In the genomic region with DNA sequence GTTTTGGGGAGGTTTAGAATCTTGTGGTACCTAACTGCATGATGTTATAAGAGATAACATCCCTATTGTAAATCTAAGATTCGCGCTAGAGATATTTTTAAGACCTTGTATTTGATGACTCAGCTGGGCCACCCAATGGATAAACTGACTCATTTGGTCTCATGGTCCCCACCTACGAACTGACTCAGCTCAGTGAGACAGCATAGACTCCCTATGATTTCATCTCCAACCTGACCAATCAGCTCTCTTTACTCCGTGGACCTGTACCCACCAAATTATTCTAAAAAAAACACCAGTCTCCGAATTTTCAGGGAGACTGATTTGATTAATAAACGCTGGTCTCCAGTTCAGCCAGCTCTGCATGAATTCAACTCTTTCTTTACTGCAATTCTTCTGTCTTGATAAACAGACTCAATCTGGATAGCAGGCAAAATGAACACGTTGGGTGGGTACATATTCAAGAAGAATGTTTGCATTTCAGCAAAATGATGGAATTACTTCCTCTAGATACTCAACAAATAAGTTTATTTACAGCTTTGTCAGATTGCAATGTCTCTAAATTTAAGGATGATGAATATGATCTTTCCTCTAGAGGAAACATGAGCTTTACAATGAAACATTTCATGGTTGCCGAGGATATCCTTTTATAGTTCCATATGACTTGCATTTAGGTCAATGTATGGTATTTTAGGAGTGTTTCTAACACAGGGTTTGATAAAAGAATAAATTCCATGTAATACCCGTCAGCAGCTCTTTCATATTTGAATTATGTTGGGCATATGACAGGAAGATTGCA, we compare ENCODE assay signal across 15 cellular contexts.
DNase-seq lines count a peak whose midpoint lies in the region; ATAC-seq, FAIRE-seq and TF ChIP-seq lines count a peak whose summit lies in the region.
"Had no signal": no experiment of that assay in that cellular context is flagged by ENCODE, and none has a peak within 500 bp of the region (broad histone marks: within the 10 kb centered on the region; RNA-seq: fewer than 3 reads in every experiment).

No MANE protein-coding gene starts in this region.

- H3K4me3 ChIP-seq in brain microvascular endothelial cell (ENCODE audit: low read depth, low read length) (peak overlapping the region; percentile 34), mesenchymal stem cell (ENCODE audit: insufficient read depth in 1 of 2, low read depth in 1 of 2, low read length in 2 of 2) (no peak overlapping the region), vagina (no peak overlapping the region)
- H3K4me3 ChIP-seq: lung had no signal

- H2BK15ac ChIP-seq in mesenchymal stem cell (ENCODE audit: low read depth, poor library complexity, severe bottlenecking), result no peak overlapping the region

- no peaks in the 10 kb centered on the region for H3K4me1 Mint-ChIP-seq in stimulated activated naive CD8-positive, alpha-beta T cell treated with anti-CD3 and anti-CD28 coated beads, Interleukin-15, amount 100 ng/mL, for 72 hours
- H3K4me1 Mint-ChIP-seq: activated CD4-positive, alpha-beta T cell treated with anti-CD3 and anti-CD28 coated beads, Interleukin-2, amount 10 ng/mL, durations not matched to agents 7 days and 5 days; B cell; brain had no signal

- peak; percentile 75 for FAIRE-seq in D721Med (lab: Jason Lieb, UNC)

- intact Hi-C loops in vagina (cut with DNase I), result no loop called here

- no peaks in the 10 kb centered on the region for H3K36me3 ChIP-seq in brain microvascular endothelial cell (replicated peaks)
- no peaks in the 10 kb centered on the region for H3K36me3 ChIP-seq in mesenchymal stem cell (ENCODE audit: control insufficient read depth in 1 of 2, insufficient read depth in 2 of 2, low read depth in 1 of 2, low read length in 2 of 2)
- no peaks in the 10 kb centered on the region for H3K36me3 ChIP-seq in vagina

- peak overlapping the region; percentile 79 for H3K27ac ChIP-seq in brain microvascular endothelial cell
- no peak overlapping the region for H3K27ac ChIP-seq in mesenchymal stem cell (ENCODE audit: low read length, poor library complexity, severe bottlenecking)
- H3K27ac ChIP-seq in vagina, result no peak overlapping the region

- H3K4ac ChIP-seq in mesenchymal stem cell (ENCODE audit: low read depth in 1 of 2, low read length in 2 of 2), result no peak overlapping the region

- DNase-seq in D721Med (ENCODE audit: insufficient read length, low spot score) (no peak), NCI-H460 (ENCODE audit: extremely low read depth, low read depth) (peak; percentile 73), brain microvascular endothelial cell (peak; percentile 95), mesenchymal stem cell (no peak), retina (no peak), vagina (ENCODE audit: extremely low spot score in 2 of 2) (no peak)
- no peak for DNase-seq in stimulated activated naive CD8-positive, alpha-beta T cell treated with anti-CD3 and anti-CD28 coated beads, Interleukin-15, amount 100 ng/mL, for 72 hours
- no peak for DNase-seq in activated CD4-positive, alpha-beta T cell treated with anti-CD3 and anti-CD28 coated beads for 4 hours
- DNase-seq: activated CD4-positive, alpha-beta T cell treated with anti-CD3 and anti-CD28 coated beads, Interleukin-2, amount 10 ng/mL, durations not matched to agents 7 days and 5 days; GOT3; NCI-H2171 had no signal

- no peak overlapping the region for H2BK120ac ChIP-seq in mesenchymal stem cell (ENCODE audit: low read depth, low read length)

- TF ChIP-seq POLR2A in vagina (IDR thresholded peaks at IDR 0.05), result no peak

- TF ChIP-seq CTCF in D721Med (IDR thresholded peaks at IDR 0.05; ENCODE audit: insufficient read depth, missing control alignments), result no peak
- TF ChIP-seq CTCF in brain microvascular endothelial cell (IDR thresholded peaks at IDR 0.05; ENCODE audit: low read depth, low read length, missing control alignments), result no peak
- no peak for TF ChIP-seq CTCF in vagina (IDR thresholded peaks at IDR 0.05)

- H3K18ac ChIP-seq in mesenchymal stem cell (ENCODE audit: low read depth in 1 of 2, low read length in 2 of 2), result no peak overlapping the region

- 87% methylated on average over 6 of the region's 9 CpGs for WGBS in mesenchymal stem cell

- peaks cover 0 to under 1% of the 10 kb centered on the region in 2 donors for H3K9me3 Mint-ChIP-seq in stimulated activated naive CD8-positive, alpha-beta T cell treated with anti-CD3 and anti-CD28 coated beads, Interleukin-15, amount 100 ng/mL, for 72 hours
- H3K9me3 Mint-ChIP-seq: activated CD4-positive, alpha-beta T cell treated with anti-CD3 and anti-CD28 coated beads, Interleukin-2, amount 10 ng/mL, durations not matched to agents 7 days and 5 days; T-helper 1 cell treated with Interleukin-12 subunit alpha and Interleukin-12 subunit beta and Interleukin-4 antibody, amounts not matched to agents 30 μg/mL and 1 μg/mL, for 36 hours had no signal

- H3K4me1 ChIP-seq in mesenchymal stem cell (ENCODE audit: control insufficient read depth, insufficient read depth, low read depth, low read length) (no peaks in the 10 kb centered on the region), vagina (no peaks in the 10 kb centered on the region)

- H4K91ac ChIP-seq in mesenchymal stem cell (ENCODE audit: low read length), result no peak overlapping the region

- H2AK5ac ChIP-seq in mesenchymal stem cell (ENCODE audit: low read length, severe bottlenecking), result no peak overlapping the region

- no peak overlapping the region for H3K27ac Mint-ChIP-seq in stimulated activated naive CD8-positive, alpha-beta T cell treated with anti-CD3 and anti-CD28 coated beads, Interleukin-15, amount 100 ng/mL, for 72 hours
- H3K27ac Mint-ChIP-seq: activated CD4-positive, alpha-beta T cell treated with anti-CD3 and anti-CD28 coated beads, Interleukin-2, amount 10 ng/mL, durations not matched to agents 7 days and 5 days; B cell; T-helper 1 cell treated with Interleukin-12 subunit alpha and Interleukin-12 subunit beta and Interleukin-4 antibody, amounts not matched to agents 30 μg/mL and 1 μg/mL, for 36 hours had no signal

- no peak overlapping the region for H3K4me2 ChIP-seq in mesenchymal stem cell (ENCODE audit: low read length, poor library complexity, severe bottlenecking)

- no peak overlapping the region for H2BK5ac ChIP-seq in mesenchymal stem cell (ENCODE audit: low read depth, low read length, poor library complexity, severe bottlenecking)

- no peaks in the 10 kb centered on the region for H3K79me1 ChIP-seq in mesenchymal stem cell (replicated peaks; ENCODE audit: low read length, poor library complexity, severe bottlenecking)

- H3K9ac ChIP-seq in mesenchymal stem cell (ENCODE audit: low read length), result peak overlapping the region; percentile 41

- no peak overlapping the region for H3K4me3 Mint-ChIP-seq in stimulated activated naive CD8-positive, alpha-beta T cell treated with anti-CD3 and anti-CD28 coated beads, Interleukin-15, amount 100 ng/mL, for 72 hours
- H3K4me3 Mint-ChIP-seq: activated CD4-positive, alpha-beta T cell treated with anti-CD3 and anti-CD28 coated beads, Interleukin-2, amount 10 ng/mL, durations not matched to agents 7 days and 5 days; B cell; brain; T-helper 1 cell treated with Interleukin-12 subunit alpha and Interleukin-12 subunit beta and Interleukin-4 antibody, amounts not matched to agents 30 μg/mL and 1 μg/mL, for 36 hours had no signal

- no peaks in the 10 kb centered on the region for H3K27me3 Mint-ChIP-seq in stimulated activated naive CD8-positive, alpha-beta T cell treated with anti-CD3 and anti-CD28 coated beads, Interleukin-15, amount 100 ng/mL, for 72 hours
- H3K27me3 Mint-ChIP-seq: activated CD4-positive, alpha-beta T cell treated with anti-CD3 and anti-CD28 coated beads, Interleukin-2, amount 10 ng/mL, durations not matched to agents 7 days and 5 days; B cell had no signal

- no peak overlapping the region for H3K14ac ChIP-seq in mesenchymal stem cell (ENCODE audit: low read length in 2 of 2)

- no peak overlapping the region for H2AFZ ChIP-seq in mesenchymal stem cell (ENCODE audit: low read depth, low read length)

- ATAC-seq in stimulated activated naive CD8-positive, alpha-beta T cell treated with anti-CD3 and anti-CD28 coated beads, Interleukin-15, amount 100 ng/mL, for 72 hours, result no peak

- H3K27me3 ChIP-seq in brain microvascular endothelial cell (replicated peaks), result no peaks in the 10 kb centered on the region
- H3K27me3 ChIP-seq in mesenchymal stem cell (ENCODE audit: control insufficient read depth in 1 of 2, insufficient read depth in 1 of 2, low read length in 2 of 2), result no peaks in the 10 kb centered on the region
- H3K27me3 ChIP-seq in vagina, result no peaks in the 10 kb centered on the region

- no peak overlapping the region for H4K8ac ChIP-seq in mesenchymal stem cell (ENCODE audit: low read length)

- no peak overlapping the region for H2BK12ac ChIP-seq in mesenchymal stem cell (ENCODE audit: low read length in 2 of 2)

- no peak overlapping the region for H3K23ac ChIP-seq in mesenchymal stem cell (ENCODE audit: low read length in 2 of 2)

- H3K9me3 ChIP-seq in mesenchymal stem cell (ENCODE audit: control insufficient read depth, low read length) (no peaks in the 10 kb centered on the region), vagina (no peaks in the 10 kb centered on the region)

- in situ Hi-C loops in brain microvascular endothelial cell (cut with HindIII; ENCODE audit: low pct_ligation_motif_present, low sequenced_read_pairs), result no loop called here

Comparison
In these comparisons a context has a peak if more than half of its experiments do, and no peak if none do; other contexts are left out.
1. DNase-seq: peak in NCI-H460 (single experiment) and brain microvascular endothelial cell (single experiment); none in D721Med (single experiment), mesenchymal stem cell (single experiment), stimulated activated naive CD8-positive, alpha-beta T cell treated with anti-CD3 and anti-CD28 coated beads, Interleukin-15, amount 100 ng/mL, for 72 hours (0 of 2), retina (single experiment), activated CD4-positive, alpha-beta T cell treated with anti-CD3 and anti-CD28 coated beads for 4 hours (0 of 2) and vagina (0 of 2).